15 cellular contexts compared by ENCODE assay signal in the genomic region with DNA sequence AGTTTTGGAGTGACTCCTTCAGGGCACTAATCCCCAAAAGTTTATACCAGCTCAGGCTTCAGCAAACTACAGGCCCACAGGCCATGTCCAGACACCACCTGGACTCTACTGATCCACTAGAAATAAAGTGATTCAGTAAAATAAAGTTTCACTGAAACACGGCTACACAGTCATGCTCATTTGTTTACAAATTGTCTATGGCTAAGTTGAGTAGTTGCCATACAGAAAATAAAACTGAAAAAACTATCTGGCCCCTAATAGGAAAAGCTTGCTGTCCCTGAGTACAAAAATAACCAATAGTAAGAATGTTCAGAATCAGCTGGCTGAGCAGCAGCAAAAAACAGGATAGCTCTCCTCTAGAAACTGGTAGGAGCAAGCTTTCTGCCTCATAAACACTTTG.
DNase-seq lines count a peak whose midpoint lies in the region; ATAC-seq and FAIRE-seq lines count a peak whose summit lies in the region.
"Had no signal": no experiment of that assay in that cellular context is flagged by ENCODE, and none has a peak within 500 bp of the region (broad histone marks: within the 10 kb centered on the region; RNA-seq: fewer than 3 reads in every experiment).

No MANE protein-coding gene starts in this region.

- no peak for DNase-seq in GM18507 (ENCODE audit: extremely low spot score, insufficient read length, low read depth)
- DNase-seq in GM23248, result peak; percentile 6
- DNase-seq in SK-N-MC (ENCODE audit: low read depth, low spot score), result no peak
- no peak for DNase-seq in middle frontal gyrus (ENCODE audit: extremely low spot score, low spot score)
- no peak for DNase-seq in Right ventricle myocardium inferior (ENCODE audit: missing footprints)
- no peak for DNase-seq in NCI-H2081 treated with DMSO at 0.1 percent for 48 hours (lab: John Stamatoyannopoulos, UW)
- DNase-seq: activated CD4-positive, alpha-beta T cell treated with anti-CD3 and anti-CD28 coated beads for 1 hour; EL; heart right ventricle; NCI-H446 treated with DMSO at 0.1 percent for 48 hours; stimulated activated CD4-positive, alpha-beta T cell treated with anti-CD3 and anti-CD28 coated beads, Interleukin-1b, Interleukin-23, amount 100 ng/mL, for 48 hours; stimulated activated CD8-positive, alpha-beta memory T cell treated with anti-CD3 and anti-CD28 coated beads, Interleukin-4, amount 100 ng/mL, for 48 hours; SW 1271 had no signal

- intact Hi-C loops in Right ventricle myocardium inferior (cut with DNase I), result no loop called here

- no peak overlapping the region for H3K27ac ChIP-seq in GM23248
- H3K27ac ChIP-seq in SK-N-MC, result peak overlapping the region; percentile 21; the same call in 1 of the 2 replicates
- peak overlapping the region; percentile 6 for H3K27ac ChIP-seq in rectal smooth muscle tissue (ENCODE audit: low read depth, low read length)

- H3K27me3 ChIP-seq in GM23248 (replicated peaks; ENCODE audit: insufficient read depth) (no peaks in the 10 kb centered on the region), rectal smooth muscle tissue (ENCODE audit: control insufficient read depth, insufficient read depth, low read length) (no peaks in the 10 kb centered on the region)
- H3K27me3 ChIP-seq: heart right ventricle had no signal

- H3K9me3 ChIP-seq in GM23248 (ENCODE audit: low read depth), result no peaks in the 10 kb centered on the region
- H3K9me3 ChIP-seq in SK-N-MC (ENCODE audit: low read depth, low read length), result no peaks in the 10 kb centered on the region
- H3K9me3 ChIP-seq: heart right ventricle had no signal

- ATAC-seq in GM21360 (IDR thresholded peaks at IDR 0.05; ENCODE audit: unreplicated experiment) (no peak), Right ventricle myocardium inferior (no peak)
- ATAC-seq: heart right ventricle had no signal

- no peaks in the 10 kb centered on the region for H3K36me3 ChIP-seq in GM23248 (ENCODE audit: low read depth)
- 0 out of 2 replicates have a peak, but pooled peaks cover 4% of the 10 kb centered on the region for H3K36me3 ChIP-seq in SK-N-MC (ENCODE audit: insufficient read depth, low read length)
- H3K36me3 ChIP-seq in rectal smooth muscle tissue (ENCODE audit: control insufficient read depth, insufficient read depth, low read length), result no peaks in the 10 kb centered on the region
- H3K36me3 ChIP-seq: heart right ventricle had no signal

- H3K79me2 ChIP-seq in GM23248 (ENCODE audit: insufficient read depth), result peaks cover 38% of the 10 kb centered on the region

- H4K20me1 ChIP-seq in GM23248 (ENCODE audit: insufficient read depth), result no peaks in the 10 kb centered on the region

- H3K4me2 ChIP-seq in GM23248 (ENCODE audit: unreplicated experiment), result no peak overlapping the region

- H3K9ac ChIP-seq in GM23248, result no peak overlapping the region
- peak overlapping the region; percentile 38 for H3K9ac ChIP-seq in SK-N-MC (ENCODE audit: insufficient read length)
- no peak overlapping the region for H3K9ac ChIP-seq in rectal smooth muscle tissue (ENCODE audit: low read length)

- 50 to 55% methylated on average over 1 of the region's 1 CpG for WGBS in GM23248 (ENCODE audit: low coverage in 1 of 2, low lambda C conversion rate in 2 of 2, missing lambda C conversion rate in 2 of 2), 2 experiments

- H2AFZ ChIP-seq in GM23248, result no peak overlapping the region

- FAIRE-seq in GM18507 (lab: Jason Lieb, UNC), result peak; percentile 61

- in situ Hi-C loops in GM23248 (cut with MboI), result no loop called here

- H3K9me2 ChIP-seq in GM23248 (ENCODE audit: insufficient read depth), result no peaks in the 10 kb centered on the region

- peaks cover 14% of the 10 kb centered on the region for H3F3A ChIP-seq in GM23248 (ENCODE audit: insufficient read depth)

- H3K4me1 ChIP-seq in GM23248 (ENCODE audit: insufficient read depth) (peaks cover 16% of the 10 kb centered on the region), rectal smooth muscle tissue (ENCODE audit: control insufficient read depth, insufficient read depth, low read length) (peaks cover 17% of the 10 kb centered on the region)

- H3K4me3 ChIP-seq in GM23248, result no peak overlapping the region
- no peak overlapping the region for H3K4me3 ChIP-seq in SK-N-MC
- H3K4me3 ChIP-seq in rectal smooth muscle tissue (ENCODE audit: low read length), result no peak overlapping the region
- H3K4me3 ChIP-seq: heart right ventricle had no signal
